In genomic region chr21:14027235-14027869, GRCh38 we compare ENCODE assay signal across 8 cellular contexts.
DNase-seq lines count a peak whose midpoint lies in the region; ATAC-seq and TF ChIP-seq lines count a peak whose summit lies in the region.
"Not testable (repeated sequence)": the region's sequence is repeated elsewhere in the genome, so short reads cannot be mapped to it uniquely, and the experiment has no call there.

No MANE protein-coding gene starts in this region.

- not testable (repeated sequence) for H3K9me3 ChIP-seq in upper lobe of left lung

- TF ChIP-seq POLR2A in upper lobe of left lung (IDR thresholded peaks at IDR 0.05), result not testable (repeated sequence)

- ATAC-seq in HG02798 (IDR thresholded peaks at IDR 0.05; ENCODE audit: poor library complexity, unreplicated experiment), result peak; percentile 100
- peak; percentile 100 for ATAC-seq in left cardiac atrium
- ATAC-seq in upper lobe of left lung (ENCODE audit: low FRiP score in 2 of 2), result peak; percentile 97 to 99

- not testable (repeated sequence) for TF ChIP-seq CTCF in GM13976 (IDR thresholded peaks at IDR 0.05; ENCODE audit: borderline replicate concordance, control extremely low read depth, extremely low read depth, insufficient read depth, missing control alignments); upper lobe of left lung (IDR thresholded peaks at IDR 0.05)

- peaks cover 0 to 11% (median 0%) of the 10 kb centered on the region in 4 donors for H3K4me1 ChIP-seq in upper lobe of left lung

- H3K36me3 ChIP-seq in upper lobe of left lung, result not testable (repeated sequence)

- not testable (repeated sequence) for TF ChIP-seq EP300 in upper lobe of left lung (IDR thresholded peaks at IDR 0.05)

- in situ Hi-C loops in GM13976 (cut with MboI; ENCODE audit: low sequenced_read_pairs, unreplicated experiment), result not testable (repeated sequence)

- H3K27me3 ChIP-seq in upper lobe of left lung, result not testable (repeated sequence)

- H3K4me3 ChIP-seq in upper lobe of left lung, result peak overlapping the region; percentile 41 to 59 (median 50)

- intact Hi-C loops in left cardiac atrium (cut with DNase I); posterior vena cava (cut with DNase I): not testable (repeated sequence)

- peak overlapping the region in 1 of 4 donors; percentile 43 for H3K27ac ChIP-seq in upper lobe of left lung

- peak; percentile 70 for DNase-seq in GM13976 (ENCODE audit: low spot score)
- DNase-seq in NCI-H1417 treated with DMSO at 0.1 percent for 48 hours (lab: John Stamatoyannopoulos, UW), result peak; percentile 88
- peak; percentile 53 to 92 (median 67) for DNase-seq in T-helper 1 cell
- peak; percentile 89 for DNase-seq in amniotic epithelial cell (ENCODE audit: low read depth)
- peak; percentile 93 for DNase-seq in left cardiac atrium
- DNase-seq in posterior vena cava (ENCODE audit: low spot score), result peak; percentile 96
- peak; percentile 86 to 90 for DNase-seq in upper lobe of left lung

- 2% methylated on average over 11 to 17 of the region's 37 CpGs for WGBS in upper lobe of left lung, 2 donors
